8 cellular contexts compared by ENCODE assay signal in the genomic region with DNA sequence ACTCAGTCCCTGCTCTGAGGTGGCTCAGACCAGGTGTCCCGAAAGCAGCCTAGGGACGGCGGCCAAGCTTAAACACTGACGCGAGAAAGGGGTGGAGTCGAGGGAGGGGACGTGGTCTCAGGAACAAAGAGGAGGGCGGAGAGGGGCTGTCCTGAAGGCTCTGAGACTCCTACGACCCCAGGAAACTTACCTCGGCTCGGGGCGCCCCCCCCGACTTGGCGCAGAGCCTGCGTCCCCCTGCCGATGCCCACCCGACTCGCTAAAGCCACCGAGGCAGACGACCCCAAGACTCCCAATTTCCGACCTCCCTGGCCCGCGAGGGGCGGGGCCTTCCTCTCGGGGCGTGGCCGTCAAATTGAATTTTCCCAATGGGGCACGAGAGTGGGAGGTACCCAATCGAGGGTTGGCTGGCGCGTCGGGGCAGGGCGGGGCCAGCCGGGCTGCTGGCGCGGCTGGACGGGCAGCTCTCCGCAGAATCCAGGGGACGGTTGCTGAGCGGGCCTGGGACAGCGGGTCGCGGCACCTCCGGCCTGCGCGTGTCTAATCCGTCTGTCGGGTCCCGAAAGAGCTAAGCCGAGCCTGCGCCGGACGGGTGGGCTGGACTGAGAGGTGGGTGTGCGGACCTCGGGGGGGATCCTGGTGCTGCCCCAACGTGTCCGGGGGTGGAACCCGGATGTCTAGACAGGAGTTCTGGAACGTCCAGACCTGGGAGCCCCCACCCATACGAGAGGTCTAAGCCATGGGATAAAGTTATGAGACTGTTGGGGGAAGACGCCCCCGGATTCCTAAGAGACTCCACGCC. TPM values are rescaled to one million over a fixed set of nuclear protein-coding genes. Genes with fewer than 3 reads are reported as not detected.
DNase-seq lines count a peak whose midpoint lies in the region; ATAC-seq and TF ChIP-seq lines count a peak whose summit lies in the region.

TSS of gene SMTN (plus strand) at position 471 of the 802 bp plus-strand sequence. CDS start 1,941 bp downstream, outside the sequence.

- POLR2A ChIA-PET in AG04450 (lab: Yijun Ruan, JAX), result interaction anchor here (0.5 to 6.3 kb wide), 19 partner anchors 8 to 495 kb away, joined by 3 to 94 read pairs (median 4); partner anchors contain the start of genes MORC2, SELENOM and TUG1
- POLR2A ChIA-PET in activated CD4-positive, alpha-beta T cell treated with anti-CD3 and anti-CD28 coated beads for 36 hours (lab: Charles Lee), result interaction anchor here (1.1 kb wide), 2 partner anchors 17 to 26 kb away, joined by 3 to 4 read pairs; partner anchors contain the start of gene SELENOM

- H3K4me3 ChIP-seq in AG04450 (ENCODE audit: low read depth, low read length), result peak within 1 kb of the TSS; percentile 91
- peak within 1 kb of the TSS; percentile 87 for H3K4me3 ChIP-seq in choroid plexus epithelial cell (ENCODE audit: low read depth, low read length)

- TF ChIP-seq CTCF in AG04450 (IDR thresholded peaks at IDR 0.05; ENCODE audit: low read depth, low read length) (0 out of 2 replicates have a peak, but pooled peaks have one; percentile 7), choroid plexus epithelial cell (conservative IDR thresholded peaks at IDR 0.05; ENCODE audit: low read depth, low read length) (no peak)

- intact Hi-C loops in activated CD4-positive, alpha-beta T cell treated with anti-CD3 and anti-CD28 coated beads for 36 hours (cut with DNase I, micrococcal nuclease), result loop anchor here (1.0 to 10.0 kb wide), 6 partner anchors 264 to 1196 kb away; partner anchors contain the start of genes MTMR3 (in 1 of the 2) and PES1 (in 1 of the 2)

- ATAC-seq in GM18907 (IDR thresholded peaks at IDR 0.05; ENCODE audit: unreplicated experiment) (peak; percentile 48), HG03159 (IDR thresholded peaks at IDR 0.05; ENCODE audit: unreplicated experiment) (peak; percentile 62)
- peak; percentile 67 for ATAC-seq in activated CD4-positive, alpha-beta T cell treated with anti-CD3 and anti-CD28 coated beads for 36 hours

- CTCF ChIA-PET in AG04450 (lab: Charles Lee), result interaction anchor here (1.5 to 8.6 kb wide), 4 partner anchors 113 to 318 kb away, joined by 5 to 85 read pairs (median 42); partner anchors contain the start of genes MORC2 and TUG1
- CTCF ChIA-PET in activated CD4-positive, alpha-beta T cell treated with anti-CD3 and anti-CD28 coated beads for 36 hours (lab: Charles Lee), result interaction anchor here (0.5 to 1.7 kb wide), 5 partner anchors 26 to 431 kb away, joined by 3 read pairs; partner anchors contain the start of gene SELENOM

- peak within 1 kb of the TSS; percentile 85 for H3K27ac ChIP-seq in AG04450 (ENCODE audit: low read depth, low read length)

- H3K27me3 Mint-ChIP-seq in activated CD4-positive, alpha-beta T cell treated with anti-CD3 and anti-CD28 coated beads for 36 hours, result no peaks in the 10 kb centered on the region

- H3K4me3 Mint-ChIP-seq in activated CD4-positive, alpha-beta T cell treated with anti-CD3 and anti-CD28 coated beads for 36 hours, result peak within 1 kb of the TSS; percentile 82

- no peaks in the 10 kb centered on the region for H3K9me3 Mint-ChIP-seq in activated CD4-positive, alpha-beta T cell treated with anti-CD3 and anti-CD28 coated beads for 36 hours (ENCODE audit: low read depth)

- H3K27ac Mint-ChIP-seq in activated CD4-positive, alpha-beta T cell treated with anti-CD3 and anti-CD28 coated beads for 36 hours, result peak within 1 kb of the TSS; percentile 63

- peaks cover 2% of the 10 kb centered on the region for H3K36me3 Mint-ChIP-seq in activated CD4-positive, alpha-beta T cell treated with anti-CD3 and anti-CD28 coated beads for 36 hours (ENCODE audit: low read depth)

- no peaks in the 10 kb centered on the region for H3K27me3 ChIP-seq in AG04450 (ENCODE audit: control insufficient read depth, insufficient read depth, low read length)

- H3K9me3 ChIP-seq in AG04450 (ENCODE audit: control insufficient read depth, insufficient read depth, low read length), result no peaks in the 10 kb centered on the region; the same call in 1 of the 2 replicates

- peaks cover 30% of the 10 kb centered on the region for H3K4me1 Mint-ChIP-seq in activated CD4-positive, alpha-beta T cell treated with anti-CD3 and anti-CD28 coated beads for 36 hours

- peak; percentile 60 for DNase-seq in AG04450 (ENCODE audit: low read depth, low spot score)
- peak; percentile 69 for DNase-seq in NCI-H446 treated with DMSO at 0.1 percent for 48 hours (lab: John Stamatoyannopoulos, UW)
- DNase-seq in activated CD4-positive, alpha-beta T cell treated with anti-CD3 and anti-CD28 coated beads for 36 hours, result peak; percentile 92
- DNase-seq in choroid plexus epithelial cell (ENCODE audit: low read depth), result peak; percentile 87
- DNase-seq in kidney tubule cell (ENCODE audit: low spot score), result peak; percentile 93
- peak; percentile 62 to 85 for DNase-seq in stimulated activated CD4-positive, alpha-beta T cell treated with anti-CD3 and anti-CD28 coated beads, Interleukin-1b, Interleukin-23, amount 100 ng/mL, for 1 hour (ENCODE audit: low read depth in 2 of 2)

RNA-seq across cellular contexts. Expression of gene SMTN, which starts in this region (rescaled TPM):
- polyA plus RNA-seq in AG04450 (2011; rRNA removed), result 13.2 and 14.1 TPM in 2 replicates
- 13.1 and 13.5 TPM in 2 replicates for polyA minus RNA-seq in AG04450 (2011; rRNA and poly(A)+ RNA removed)
- total RNA-seq in activated CD4-positive, alpha-beta T cell treated with anti-CD3 and anti-CD28 coated beads for 36 hours, result 10 to 100 TPM; 40.1 to 45.8 TPM

Comparison
In these comparisons a context has a peak if more than half of its experiments do, and no peak if none do; other contexts are left out.
1. Peak in every context shown above with its lines: DNase-seq, ATAC-seq, H3K4me3 ChIP-seq and H3K27ac ChIP-seq.